8 cellular contexts compared by ENCODE assay signal in genomic region chr15:82709421-82710207, GRCh38.
DNase-seq lines count a peak whose midpoint lies in the region; ATAC-seq lines count a peak whose summit lies in the region.

Gene AP3B2 (minus strand): TSS chr15:82709875. CDS start chr15:82709706, 169 bp downstream.

- H3K27me3 Mint-ChIP-seq in central memory CD8-positive, alpha-beta T cell = peaks cover 44% of the 10 kb centered on the region

- H3K4me3 Mint-ChIP-seq in central memory CD8-positive, alpha-beta T cell = peak within 1 kb of the TSS; percentile 58

- H3K4me1 Mint-ChIP-seq in central memory CD8-positive, alpha-beta T cell = no peaks in the 10 kb centered on the region

- H3K36me3 Mint-ChIP-seq in central memory CD8-positive, alpha-beta T cell (ENCODE audit: insufficient read depth) = peaks cover 4% of the 10 kb centered on the region

- DNase-seq in NCI-H2081 (lab: John Stamatoyannopoulos, UW) (peak; percentile 86 to 88), NCI-H2081 treated with DMSO at 0.1 percent for 48 hours (lab: John Stamatoyannopoulos, UW) (no peak), NCI-H226 (peak; percentile 67), kidney glomerular epithelial cell (lab: John Stamatoyannopoulos, UW) (peak; percentile 61)
- peak; percentile 83 for DNase-seq in activated CD4-positive, CD25-positive, alpha-beta regulatory T cell treated with anti-CD3 and anti-CD28 coated beads, Interleukin-2, amount 50 U/mL, for 72 hours
- peak; percentile 32 to 43 for DNase-seq in central memory CD8-positive, alpha-beta T cell (ENCODE audit: low spot score in 2 of 2)
- peak; percentile 46 to 55 for DNase-seq in stimulated activated CD4-positive, alpha-beta T cell treated with anti-CD3 and anti-CD28 coated beads, Interleukin-15, amount 100 ng/mL, for 48 hours (ENCODE audit: low read depth in 2 of 2)

- H3K27ac Mint-ChIP-seq in central memory CD8-positive, alpha-beta T cell (ENCODE audit: low read depth) = no peak within 1 kb of the TSS

- peak; percentile 89 for ATAC-seq in HG03108 (IDR thresholded peaks at IDR 0.05; ENCODE audit: unreplicated experiment)
- peak; percentile 87 for ATAC-seq in central memory CD8-positive, alpha-beta T cell (replicated peaks; ENCODE audit: extremely low read depth, poor library complexity, severe bottlenecking)

- no peaks in the 10 kb centered on the region for H3K9me3 Mint-ChIP-seq in central memory CD8-positive, alpha-beta T cell
